8 cellular contexts compared by ENCODE assay signal in the genomic region with DNA sequence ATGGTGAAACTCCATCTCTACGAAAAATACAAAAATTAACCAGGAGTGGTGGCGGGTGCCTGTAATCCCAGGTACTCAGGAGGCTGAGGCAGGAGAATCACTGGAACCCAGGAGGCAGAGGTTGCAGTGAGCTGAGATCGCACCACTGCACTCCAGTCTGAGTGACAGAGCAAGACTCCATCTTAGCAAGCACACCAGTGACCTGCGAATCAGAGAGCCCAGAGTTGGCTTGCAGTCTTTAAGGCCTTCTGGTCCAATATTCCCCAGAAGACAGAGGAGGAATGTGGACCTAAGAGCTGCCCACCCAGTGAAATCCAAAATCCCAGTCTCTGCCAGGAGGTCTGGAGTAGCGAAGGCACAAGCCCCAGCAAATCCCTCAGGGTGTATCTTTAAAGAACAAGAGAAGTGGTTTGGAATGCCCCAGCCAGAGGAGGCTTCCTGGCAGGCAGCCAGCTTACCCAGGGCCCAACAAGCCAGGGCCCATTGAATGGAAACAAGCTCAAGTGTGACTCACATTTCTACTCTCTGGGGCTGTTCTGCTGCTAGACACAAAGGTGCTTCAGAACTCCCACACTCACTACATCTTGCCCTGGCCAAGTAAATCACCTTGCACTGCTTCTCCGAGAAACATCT. TPM values are rescaled to one million over a fixed set of nuclear protein-coding genes. Genes with fewer than 3 reads are reported as not detected.
DNase-seq lines count a peak whose midpoint lies in the region; ATAC-seq and TF ChIP-seq lines count a peak whose summit lies in the region.

No MANE protein-coding gene starts in this region.

- H3K27me3 ChIP-seq in DND-41 (ENCODE audit: insufficient read depth, low read length, poor library complexity) (no peaks in the 10 kb centered on the region), MG63 (no peaks in the 10 kb centered on the region)

- H3K9ac ChIP-seq in DND-41 (ENCODE audit: low read depth, low read length): no peak overlapping the region

- H3K4me1 Mint-ChIP-seq in stimulated activated effector memory CD8-positive, alpha-beta T cell treated with anti-CD3 and anti-CD28 coated beads, Interleukin-12 subunit alpha, Interleukin-12 subunit beta, amount 100 ng/mL, for 72 hours: no peaks in the 10 kb centered on the region

- H3K36me3 Mint-ChIP-seq in stimulated activated effector memory CD8-positive, alpha-beta T cell treated with anti-CD3 and anti-CD28 coated beads, Interleukin-12 subunit alpha, Interleukin-12 subunit beta, amount 100 ng/mL, for 72 hours: no peaks in the 10 kb centered on the region

- no peak overlapping the region for H3K4me3 Mint-ChIP-seq in stimulated activated effector memory CD8-positive, alpha-beta T cell treated with anti-CD3 and anti-CD28 coated beads, Interleukin-12 subunit alpha, Interleukin-12 subunit beta, amount 100 ng/mL, for 72 hours

- no peaks in the 10 kb centered on the region for H3K9me3 Mint-ChIP-seq in stimulated activated effector memory CD8-positive, alpha-beta T cell treated with anti-CD3 and anti-CD28 coated beads, Interleukin-12 subunit alpha, Interleukin-12 subunit beta, amount 100 ng/mL, for 72 hours

- intact Hi-C loops in sciatic nerve (cut with DNase I): no loop called here

- H3K4me3 ChIP-seq in DND-41 (ENCODE audit: low read depth in 1 of 2, low read length in 2 of 2) (no peak overlapping the region), MG63 (no peak overlapping the region)

- H3K36me3 ChIP-seq in DND-41 (ENCODE audit: insufficient read depth, low read length) (no peaks in the 10 kb centered on the region), MG63 (no peaks in the 10 kb centered on the region)

- H2AFZ ChIP-seq in DND-41 (ENCODE audit: low read depth, low read length): no peak overlapping the region

- H3K9me3 ChIP-seq in DND-41 (ENCODE audit: insufficient read depth, low read length, severe bottlenecking) (no peaks in the 10 kb centered on the region), MG63 (no peaks in the 10 kb centered on the region)

- no peak overlapping the region for H3K4me2 ChIP-seq in DND-41 (ENCODE audit: insufficient read depth, low read length)

- ATAC-seq in DND-41 (ENCODE audit: insufficient read depth, low read depth) (peak; percentile 37; the same call in 1 of the 3 replicates), GM18519 (IDR thresholded peaks at IDR 0.05; ENCODE audit: low FRiP score, unreplicated experiment) (no peak), sciatic nerve (no peak)
- ATAC-seq in stimulated activated effector memory CD8-positive, alpha-beta T cell treated with anti-CD3 and anti-CD28 coated beads, Interleukin-12 subunit alpha, Interleukin-12 subunit beta, amount 100 ng/mL, for 72 hours: peak; percentile 85

- no peak overlapping the region for H3K27ac Mint-ChIP-seq in stimulated activated effector memory CD8-positive, alpha-beta T cell treated with anti-CD3 and anti-CD28 coated beads, Interleukin-12 subunit alpha, Interleukin-12 subunit beta, amount 100 ng/mL, for 72 hours

- no peaks in the 10 kb centered on the region for H3K79me2 ChIP-seq in DND-41 (ENCODE audit: insufficient read depth, low read length)

- H4K20me1 ChIP-seq in DND-41 (ENCODE audit: insufficient read depth, low read length): no peaks in the 10 kb centered on the region

- H3K27ac ChIP-seq in DND-41 (ENCODE audit: low read length): no peak overlapping the region

- TF ChIP-seq CTCF in DND-41 (IDR thresholded peaks at IDR 0.05; ENCODE audit: borderline replicate concordance, extremely low read depth, low read length, poor library complexity, severe bottlenecking): no peak

- H3K4me1 ChIP-seq in DND-41 (ENCODE audit: insufficient read depth, low read length): no peaks in the 10 kb centered on the region

- DNase-seq in DND-41 (peak; percentile 30), MG63 (peak; percentile 85), fibroblast of the conjunctiva (ENCODE audit: low read depth) (peak; percentile 35), KG1 (lab: John Stamatoyannopoulos, UW) (no peak), sciatic nerve (ENCODE audit: low spot score) (no peak)
- peak; percentile 39 to 40 for DNase-seq in activated CD4-positive, alpha-beta T cell treated with anti-CD3 and anti-CD28 coated beads for 4 hours
- DNase-seq in stimulated activated effector memory CD8-positive, alpha-beta T cell treated with anti-CD3 and anti-CD28 coated beads, Interleukin-12 subunit alpha, Interleukin-12 subunit beta, amount 100 ng/mL, for 72 hours (ENCODE audit: low spot score in 2 of 2): peak; percentile 7 to 54

RNA-seq across cellular contexts. Expression of gene GPR161, which starts 23.9 kb away (rescaled TPM):
- total RNA-seq in MG63 (2014; rRNA removed; shearing (Covaris generic); ENCODE audit: low replicate concordance): 5.2 and 5.8 TPM in 2 replicates
- 10.7 TPM for total RNA-seq in sciatic nerve

Comparison
In these comparisons a context has a peak if more than half of its experiments do, and no peak if none do; other contexts are left out.
1. ATAC-seq: peak in DND-41 (single experiment) and stimulated activated effector memory CD8-positive, alpha-beta T cell treated with anti-CD3 and anti-CD28 coated beads, Interleukin-12 subunit alpha, Interleukin-12 subunit beta, amount 100 ng/mL, for 72 hours (single experiment); none in GM18519 (single experiment) and sciatic nerve (single experiment).
2. DNase-seq: peak in DND-41 (single experiment), MG63 (single experiment), activated CD4-positive, alpha-beta T cell treated with anti-CD3 and anti-CD28 coated beads for 4 hours (2 of 2), fibroblast of the conjunctiva (single experiment) and stimulated activated effector memory CD8-positive, alpha-beta T cell treated with anti-CD3 and anti-CD28 coated beads, Interleukin-12 subunit alpha, Interleukin-12 subunit beta, amount 100 ng/mL, for 72 hours (2 of 2); none in KG1 (single experiment) and sciatic nerve (single experiment).